31 cellular contexts compared by ENCODE assay signal in genomic region chr9:108789742-108790141, GRCh38.
"Had no signal": no experiment of that assay in that cellular context is flagged by ENCODE, and none has a peak within 500 bp of the region (broad histone marks: within the 10 kb centered on the region; RNA-seq: fewer than 3 reads in every experiment).

No MANE protein-coding gene starts in this region.

- H3K4me1 ChIP-seq: body of pancreas, breast epithelium had no signal

- DNase-seq: activated effector memory CD4-positive, alpha-beta T cell treated with anti-CD3 and anti-CD28 coated beads, Interleukin-2, amount 50 U/mL, for 16 hours; activated effector memory CD4-positive, alpha-beta T cell treated with Interleukin-2 at 50 U/mL for 16 hours; activated gamma-delta T cell; activated gamma-delta T cell treated with Interleukin-2 at 50 U/mL for 16 hours; activated naive CD4-positive, alpha-beta T cell; activated naive CD4-positive, alpha-beta T cell treated with anti-CD3 and anti-CD28 coated beads for 36 hours; activated naive CD4-positive, alpha-beta T cell treated with anti-CD3 and anti-CD28 coated beads, Interleukin-2, amount 10 ng/mL, durations not matched to agents 7 days and 5 days; activated naive CD4-positive, alpha-beta T cell treated with anti-CD3 and anti-CD28 coated beads, Interleukin-2, amount 50 U/mL, for 16 hours; activated naive CD4-positive, alpha-beta T cell treated with Interleukin-2 at 50 U/mL for 16 hours; activated naive CD8-positive, alpha-beta T cell treated with anti-CD3 and anti-CD28 coated beads for 36 hours; activated naive CD8-positive, alpha-beta T cell treated with anti-CD3 and anti-CD28 coated beads, Interleukin-2, amount 10 ng/mL, durations not matched to agents 7 days and 5 days; activated naive CD8-positive, alpha-beta T cell treated with anti-CD3 and anti-CD28 coated beads, Interleukin-2, amount 50 U/mL, for 24 hours; activated T-cell treated with anti-CD3 and anti-CD28 coated beads, Interleukin-2, amount 50 U/mL, for 24 hours; activated T-cell treated with anti-CD3 and anti-CD28 coated beads, Interleukin-2, amount 50 U/mL, for 4 hours; activated T-cell treated with anti-CD3 and anti-CD28 coated beads, Interleukin-2, amount 50 U/mL, for 48 hours; activated T-cell treated with anti-CD3 and anti-CD28 coated beads, Interleukin-2, amount 50 U/mL, for 72 hours; adrenal gland; amniotic stem cell; amygdala; anterior cingulate cortex; aorta; body of pancreas; brain microvascular endothelial cell; caudate nucleus; central memory CD4-positive, alpha-beta T cell; cerebellar nuclear complex had no signal

- ATAC-seq: activated naive CD4-positive, alpha-beta T cell treated with anti-CD3 and anti-CD28 coated beads, Interleukin-2, amount 50 U/mL, for 72 hours; activated naive CD8-positive, alpha-beta T cell treated with anti-CD3 and anti-CD28 coated beads, Interleukin-2, amount 50 U/mL, for 24 hours; activated T-cell treated with anti-CD3 and anti-CD28 coated beads, Interleukin-2, amount 50 U/mL, for 4 hours; activated T-cell treated with anti-CD3 and anti-CD28 coated beads, Interleukin-2, amount 50 U/mL, for 72 hours; activated T-helper 17 cell treated with anti-CD3 and anti-CD28 coated beads, Interleukin-2, amount 50 U/mL, for 72 hours; body of pancreas had no signal

- H3K9me3 ChIP-seq: ascending aorta, body of pancreas had no signal

- H3K27ac ChIP-seq: adrenal gland, ascending aorta, body of pancreas, brain microvascular endothelial cell, breast epithelium, cardiac muscle cell had no signal

- H3K4me3 ChIP-seq: adrenal gland, ascending aorta, body of pancreas, breast epithelium, cardiac muscle cell had no signal

- H3K27me3 ChIP-seq: adrenal gland, ascending aorta, body of pancreas, brain microvascular endothelial cell, breast epithelium, cardiac muscle cell had no signal

- H3K36me3 ChIP-seq: adrenal gland, ascending aorta, brain microvascular endothelial cell, breast epithelium, cardiac muscle cell had no signal
